In genomic region chr19:45779231-45780145, GRCh38 we compare ENCODE assay signal across 8 cellular contexts. TPM values are rescaled to one million over a fixed set of nuclear protein-coding genes. Genes with fewer than 3 reads are reported as not detected.
DNase-seq lines count a peak whose midpoint lies in the region; ATAC-seq and TF ChIP-seq lines count a peak whose summit lies in the region.

No MANE protein-coding gene starts in this region.

- peak; percentile 85 for ATAC-seq in GM18511 (IDR thresholded peaks at IDR 0.05; ENCODE audit: unreplicated experiment)
- ATAC-seq in HG03097 (IDR thresholded peaks at IDR 0.05; ENCODE audit: low FRiP score, unreplicated experiment), result peak; percentile 70
- ATAC-seq in naive thymus-derived CD8-positive, alpha-beta T cell, result peak; percentile 77 to 88
- no peak for ATAC-seq in HG02840 (IDR thresholded peaks at IDR 0.05; ENCODE audit: low FRiP score, unreplicated experiment)

- peaks cover 11 to 27% (median 20%) of the 10 kb centered on the region in 4 donors for H3K4me1 Mint-ChIP-seq in naive thymus-derived CD8-positive, alpha-beta T cell
- H3K4me1 Mint-ChIP-seq in stimulated activated naive CD8-positive, alpha-beta T cell treated with anti-CD3 and anti-CD28 coated beads, Interleukin-15, Interleukin-2, amounts not matched to agents 100 ng/mL and 50 ng/mL, for 24 hours (ENCODE audit: low read depth), result peaks cover 20% of the 10 kb centered on the region

- peaks cover 0 to 41% (median 7%) of the 10 kb centered on the region in 3 donors for H3K36me3 Mint-ChIP-seq in naive thymus-derived CD8-positive, alpha-beta T cell
- peaks cover 19% of the 10 kb centered on the region for H3K36me3 Mint-ChIP-seq in stimulated activated naive CD8-positive, alpha-beta T cell treated with anti-CD3 and anti-CD28 coated beads, Interleukin-15, Interleukin-2, amounts not matched to agents 100 ng/mL and 50 ng/mL, for 24 hours (ENCODE audit: low read depth)

- H3K4me3 ChIP-seq in epithelial cell of esophagus (ENCODE audit: low read length), result peak overlapping the region; percentile 32

- peak overlapping the region in 4 of 10 donors; percentile 0 to 60 (median 22) for H3K27ac Mint-ChIP-seq in naive thymus-derived CD8-positive, alpha-beta T cell
- no peak overlapping the region for H3K27ac Mint-ChIP-seq in stimulated activated naive CD8-positive, alpha-beta T cell treated with anti-CD3 and anti-CD28 coated beads, Interleukin-15, Interleukin-2, amounts not matched to agents 100 ng/mL and 50 ng/mL, for 24 hours

- DNase-seq in NCI-H526 treated with DMSO at 0.1 percent for 48 hours (lab: John Stamatoyannopoulos, UW), result peak; percentile 74
- peak; percentile 76 to 93 (median 86) for DNase-seq in activated CD8-positive, alpha-beta memory T cell treated with anti-CD3 and anti-CD28 coated beads for 48 hours (ENCODE audit: low read depth in 2 of 3, low spot score in 2 of 3)
- DNase-seq in epithelial cell of esophagus (ENCODE audit: low read depth), result peak; percentile 96
- DNase-seq in naive thymus-derived CD8-positive, alpha-beta T cell, result peak; percentile 49 to 81 (median 62)

- POLR2A ChIA-PET in naive thymus-derived CD8-positive, alpha-beta T cell (lab: Charles Lee), result interaction anchor here (1.1 to 1.8 kb wide), 2 partner anchors 10 to 12 kb away, joined by 7 to 13 read pairs; partner anchors contain the start of gene SIX5

- H3K9me3 Mint-ChIP-seq in naive thymus-derived CD8-positive, alpha-beta T cell, result no peaks in the 10 kb centered on the region
- H3K9me3 Mint-ChIP-seq in stimulated activated naive CD8-positive, alpha-beta T cell treated with anti-CD3 and anti-CD28 coated beads, Interleukin-15, Interleukin-2, amounts not matched to agents 100 ng/mL and 50 ng/mL, for 24 hours, result no peaks in the 10 kb centered on the region

- peak overlapping the region; percentile 63 to 95 (median 83) for H3K4me3 Mint-ChIP-seq in naive thymus-derived CD8-positive, alpha-beta T cell
- H3K4me3 Mint-ChIP-seq in stimulated activated naive CD8-positive, alpha-beta T cell treated with anti-CD3 and anti-CD28 coated beads, Interleukin-15, Interleukin-2, amounts not matched to agents 100 ng/mL and 50 ng/mL, for 24 hours, result peak overlapping the region; percentile 73

- H3K27me3 Mint-ChIP-seq in naive thymus-derived CD8-positive, alpha-beta T cell, result peaks cover 11 to 62% (median 41%) of the 10 kb centered on the region in 5 donors
- peaks cover 14% of the 10 kb centered on the region for H3K27me3 Mint-ChIP-seq in stimulated activated naive CD8-positive, alpha-beta T cell treated with anti-CD3 and anti-CD28 coated beads, Interleukin-15, Interleukin-2, amounts not matched to agents 100 ng/mL and 50 ng/mL, for 24 hours

- peak; percentile 81 for TF ChIP-seq CTCF in epithelial cell of esophagus (IDR thresholded peaks at IDR 0.05; ENCODE audit: insufficient read depth, low read depth, low read length, missing control alignments)

RNA-seq across cellular contexts. Expression of gene DMPK, which starts 2.8 kb away (rescaled TPM):
- total RNA-seq in naive thymus-derived CD8-positive, alpha-beta T cell, result 10 to 100 TPM; 44.2 to 44.3 TPM
- under 1 TPM; 0.60 to 0.99 (median 0.81) TPM for polyA plus RNA-seq in naive thymus-derived CD8-positive, alpha-beta T cell

RNA-seq across cellular contexts. Expression of gene SIX5, which starts 10.4 kb away (rescaled TPM):
- total RNA-seq in naive thymus-derived CD8-positive, alpha-beta T cell, result 1 to 10 TPM; 1.4 to 1.8 TPM
- under 1 TPM; 0.08 to 0.11 (median 0.09) TPM for polyA plus RNA-seq in naive thymus-derived CD8-positive, alpha-beta T cell

RNA-seq across cellular contexts. Expression of gene DMWD, which starts 13.2 kb away (rescaled TPM):
- total RNA-seq in naive thymus-derived CD8-positive, alpha-beta T cell, result 10 to 100 TPM; 49.5 to 54.1 TPM
- 10 to 100 TPM in 2 of 3 donors, 1 to 10 TPM in 1; 8.0 to 16.5 (median 11.9) TPM for polyA plus RNA-seq in naive thymus-derived CD8-positive, alpha-beta T cell

RNA-seq across cellular contexts. Expression of gene RSPH6A, which starts 35.6 kb away (rescaled TPM):
- under 1 TPM; 0.36 to 0.57 TPM for total RNA-seq in naive thymus-derived CD8-positive, alpha-beta T cell
- polyA plus RNA-seq in naive thymus-derived CD8-positive, alpha-beta T cell, result not detected

RNA-seq across cellular contexts. Expression of gene MEIOSIN, which starts 46.2 kb away (rescaled TPM):
- not detected for total RNA-seq in naive thymus-derived CD8-positive, alpha-beta T cell
- not detected for polyA plus RNA-seq in naive thymus-derived CD8-positive, alpha-beta T cell
